In the genomic region with DNA sequence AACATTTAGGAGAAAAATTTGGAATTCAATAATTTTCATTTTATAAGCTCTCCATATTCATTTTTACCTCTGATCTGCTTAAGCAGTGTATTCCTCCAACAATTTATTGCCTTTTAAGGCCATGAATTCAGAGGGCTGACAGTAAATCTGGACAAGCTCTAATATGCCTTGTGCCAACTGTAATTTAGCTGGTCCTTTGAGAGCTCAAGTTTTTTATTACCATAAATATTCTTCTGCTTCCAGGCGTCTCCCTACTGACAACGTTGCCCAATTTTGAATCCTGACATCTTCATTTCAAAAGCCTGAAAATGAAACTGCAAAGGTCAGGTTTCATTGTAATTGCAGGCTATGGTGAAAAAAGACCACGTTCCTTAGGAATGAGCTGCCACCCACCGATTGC, we compare ENCODE assay signal across 20 cellular contexts.
"Had no signal": no experiment of that assay in that cellular context is flagged by ENCODE, and none has a peak within 500 bp of the region (broad histone marks: within the 10 kb centered on the region; RNA-seq: fewer than 3 reads in every experiment).

No MANE protein-coding gene starts in this region.

- H3K4me1 ChIP-seq: right atrium auricular region, suprapubic skin had no signal

- H3K36me3 ChIP-seq: brain microvascular endothelial cell, right atrium auricular region, suprapubic skin had no signal

- FAIRE-seq: keratinocyte, small intestine had no signal

- H3K27ac ChIP-seq: brain microvascular endothelial cell, coronary artery, right atrium auricular region, suprapubic skin had no signal

- H3K9me3 ChIP-seq: right atrium auricular region, suprapubic skin had no signal

- ATAC-seq: activated naive CD8-positive, alpha-beta T cell treated with anti-CD3 and anti-CD28 coated beads, Interleukin-2, amount 50 U/mL, for 24 hours; left lobe of liver had no signal

- H3K4me3 ChIP-seq: coronary artery, right atrium auricular region, suprapubic skin had no signal

- DNase-seq: activated CD4-positive, alpha-beta T cell treated with anti-CD3 and anti-CD28 coated beads, Interleukin-2, amount 10 ng/mL, durations not matched to agents 7 days and 5 days; activated CD8-positive, alpha-beta memory T cell treated with anti-CD3 and anti-CD28 coated beads, Interleukin-2, amount 50 U/mL, for 4 hours; activated effector memory CD4-positive, alpha-beta T cell treated with Interleukin-2 at 50 U/mL for 16 hours; activated naive CD4-positive, alpha-beta T cell treated with anti-CD3 and anti-CD28 coated beads, Interleukin-2, amount 10 ng/mL, durations not matched to agents 7 days and 5 days; activated naive CD8-positive, alpha-beta T cell treated with anti-CD3 and anti-CD28 coated beads, Interleukin-2, amount 50 U/mL, for 24 hours; activated T-cell treated with anti-CD3 and anti-CD28 coated beads, Interleukin-2, amount 50 U/mL, for 48 hours; anterior cingulate cortex; brain microvascular endothelial cell; foreskin melanocyte; midbrain; nephron progenitor cell; nucleus accumbens; small intestine; stimulated activated CD4-positive, alpha-beta T cell treated with anti-CD3 and anti-CD28 coated beads, Interleukin-15, amount 100 ng/mL, for 24 hours; stimulated activated CD4-positive, alpha-beta T cell treated with anti-CD3 and anti-CD28 coated beads, Interleukin-2, amount 100 ng/mL, for 48 hours had no signal

- H3K27me3 ChIP-seq: brain microvascular endothelial cell, right atrium auricular region, suprapubic skin had no signal
